1 cellular context compared by ENCODE assay signal in the genomic region with DNA sequence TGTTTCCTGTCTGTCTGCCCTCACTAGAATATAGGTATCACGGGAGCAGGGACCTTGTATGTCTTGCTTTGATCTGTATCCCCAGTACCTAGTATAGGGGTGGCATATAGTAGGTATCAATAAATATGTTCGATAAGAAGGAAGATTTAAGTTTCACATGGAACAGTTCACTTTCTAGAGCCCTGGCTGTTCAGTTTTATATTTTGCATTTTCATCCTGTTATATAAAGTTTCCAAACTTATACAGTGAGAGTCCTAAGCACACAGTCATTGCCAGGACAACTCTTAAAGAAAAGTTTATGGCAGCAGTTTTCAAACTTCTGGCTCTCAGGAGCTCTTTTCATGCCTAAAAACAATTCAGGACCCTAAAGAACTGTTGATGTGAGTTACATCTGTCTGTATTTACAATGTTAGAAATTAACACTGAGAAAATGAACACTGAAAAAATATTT.
TF ChIP-seq lines count a peak whose summit lies in the region.

No MANE protein-coding gene starts in this region.

TF ChIP-seq in K562, 482 proteins besides CTCF, POLR2A, EP300 and RAD21 (continued from another document and continues in another):
- TF ChIP-seq GTF2A2 (tag; IDR thresholded peaks at IDR 0.05) (no peak), CHD4 (IDR thresholded peaks at IDR 0.05; ENCODE audit: insufficient read depth, insufficient replicate concordance, low read depth, low read length, poor library complexity, severe bottlenecking) (no peak), ZNF174 (CRISPR knock-in tag; IDR thresholded peaks at IDR 0.05) (no peak), CEBPG (CRISPR knock-in tag; IDR thresholded peaks at IDR 0.05) (no peak), CEBPG (tag; conservative IDR thresholded peaks at IDR 0.05 in 1 of 2, IDR thresholded peaks at IDR 0.05 in 1 of 2) (no peak), NCOA4 (IDR thresholded peaks at IDR 0.05; ENCODE audit: partially characterized antibody) (no peak), TARDBP (IDR thresholded peaks at IDR 0.05) (no peak), SIRT6 (IDR thresholded peaks at IDR 0.05; ENCODE audit: low read depth, low read length) (no peak), ZNF354B (CRISPR knock-in tag; IDR thresholded peaks at IDR 0.05) (no peak), MECOM (CRISPR knock-in tag; IDR thresholded peaks at IDR 0.05) (0 out of 2 replicates have a peak, but pooled peaks have one; percentile 56), PPARD (CRISPR knock-in tag; IDR thresholded peaks at IDR 0.05) (no peak), FOXJ2 (tag; IDR thresholded peaks at IDR 0.05) (0 out of 2 replicates have a peak, but pooled peaks have one; percentile 52), LEF1 (IDR thresholded peaks at IDR 0.05) (peak; percentile 69), RBM34 (IDR thresholded peaks at IDR 0.05; ENCODE audit: borderline replicate concordance, insufficient read depth, low read length) (no peak), NR4A1 (CRISPR knock-in tag; IDR thresholded peaks at IDR 0.05) (no peak), NR4A1 (tag; IDR thresholded peaks at IDR 0.05) (no peak), CHD1 (IDR thresholded peaks at IDR 0.05; ENCODE audit: low read length) (no peak), FOXP1 (CRISPR knock-in tag; IDR thresholded peaks at IDR 0.05) (no peak), ZNF347 (CRISPR knock-in tag; IDR thresholded peaks at IDR 0.05; ENCODE audit: low read depth) (no peak), MXI1 (IDR thresholded peaks at IDR 0.05; ENCODE audit: low read depth, low read length) (no peak), CBFA2T2 (conservative IDR thresholded peaks at IDR 0.05) (no peak), TEAD4 (IDR thresholded peaks at IDR 0.05; ENCODE audit: low read length) (no peak), TEAD4 (CRISPR knock-in tag; IDR thresholded peaks at IDR 0.05; ENCODE audit: borderline replicate concordance) (no peak), TRIM28 (IDR thresholded peaks at IDR 0.05) (no peak), ZC3H11A (IDR thresholded peaks at IDR 0.05; ENCODE audit: low read depth, low read length) (no peak), ZNF212 (CRISPR knock-in tag; IDR thresholded peaks at IDR 0.05) (no peak), CBFA2T3 (IDR thresholded peaks at IDR 0.05) (no peak)
- TF ChIP-seq, protein P1, sequence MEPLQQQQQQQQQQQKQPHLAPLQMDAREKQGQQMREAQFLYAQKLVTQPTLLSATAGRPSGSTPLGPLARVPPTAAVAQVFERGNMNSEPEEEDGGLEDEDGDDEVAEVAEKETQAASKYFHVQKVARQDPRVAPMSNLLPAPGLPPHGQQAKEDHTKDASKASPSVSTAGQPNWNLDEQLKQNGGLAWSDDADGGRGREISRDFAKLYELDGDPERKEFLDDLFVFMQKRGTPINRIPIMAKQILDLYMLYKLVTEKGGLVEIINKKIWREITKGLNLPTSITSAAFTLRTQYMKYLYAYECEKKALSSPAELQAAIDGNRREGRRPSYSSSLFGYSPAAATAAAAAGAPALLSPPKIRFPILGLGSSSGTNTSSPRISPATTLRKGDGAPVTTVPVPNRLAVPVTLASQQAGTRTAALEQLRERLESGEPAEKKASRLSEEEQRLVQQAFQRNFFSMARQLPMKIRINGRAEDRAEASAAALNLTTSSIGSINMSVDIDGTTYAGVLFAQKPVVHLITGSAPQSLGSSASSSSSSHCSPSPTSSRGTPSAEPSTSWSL (CRISPR knock-in tag; IDR thresholded peaks at IDR 0.05; ENCODE audit: borderline replicate concordance): no peak
- TF ChIP-seq, protein P2, sequence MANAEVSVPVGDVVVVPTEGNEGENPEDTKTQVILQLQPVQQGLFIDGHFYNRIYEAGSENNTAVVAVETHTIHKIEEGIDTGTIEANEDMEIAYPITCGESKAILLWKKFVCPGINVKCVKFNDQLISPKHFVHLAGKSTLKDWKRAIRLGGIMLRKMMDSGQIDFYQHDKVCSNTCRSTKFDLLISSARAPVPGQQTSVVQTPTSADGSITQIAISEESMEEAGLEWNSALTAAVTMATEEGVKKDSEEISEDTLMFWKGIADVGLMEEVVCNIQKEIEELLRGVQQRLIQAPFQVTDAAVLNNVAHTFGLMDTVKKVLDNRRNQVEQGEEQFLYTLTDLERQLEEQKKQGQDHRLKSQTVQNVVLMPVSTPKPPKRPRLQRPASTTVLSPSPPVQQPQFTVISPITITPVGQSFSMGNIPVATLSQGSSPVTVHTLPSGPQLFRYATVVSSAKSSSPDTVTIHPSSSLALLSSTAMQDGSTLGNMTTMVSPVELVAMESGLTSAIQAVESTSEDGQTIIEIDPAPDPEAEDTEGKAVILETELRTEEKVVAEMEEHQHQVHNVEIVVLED (CRISPR knock-in tag; IDR thresholded peaks at IDR 0.05): no peak
- TF ChIP-seq, protein P3, sequence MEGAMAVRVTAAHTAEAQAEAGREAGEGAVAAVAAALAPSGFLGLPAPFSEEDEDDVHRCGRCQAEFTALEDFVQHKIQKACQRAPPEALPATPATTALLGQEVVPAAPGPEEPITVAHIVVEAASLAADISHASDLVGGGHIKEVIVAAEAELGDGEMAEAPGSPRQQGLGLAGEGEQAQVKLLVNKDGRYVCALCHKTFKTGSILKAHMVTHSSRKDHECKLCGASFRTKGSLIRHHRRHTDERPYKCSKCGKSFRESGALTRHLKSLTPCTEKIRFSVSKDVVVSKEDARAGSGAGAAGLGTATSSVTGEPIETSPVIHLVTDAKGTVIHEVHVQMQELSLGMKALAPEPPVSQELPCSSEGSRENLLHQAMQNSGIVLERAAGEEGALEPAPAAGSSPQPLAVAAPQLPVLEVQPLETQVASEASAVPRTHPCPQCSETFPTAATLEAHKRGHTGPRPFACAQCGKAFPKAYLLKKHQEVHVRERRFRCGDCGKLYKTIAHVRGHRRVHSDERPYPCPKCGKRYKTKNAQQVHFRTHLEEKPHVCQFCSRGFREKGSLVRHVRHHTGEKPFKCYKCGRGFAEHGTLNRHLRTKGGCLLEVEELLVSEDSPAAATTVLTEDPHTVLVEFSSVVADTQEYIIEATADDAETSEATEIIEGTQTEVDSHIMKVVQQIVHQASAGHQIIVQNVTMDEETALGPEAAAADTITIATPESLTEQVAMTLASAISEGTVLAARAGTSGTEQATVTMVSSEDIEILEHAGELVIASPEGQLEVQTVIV (CRISPR knock-in tag; IDR thresholded peaks at IDR 0.05; ENCODE audit: borderline replicate concordance): peak; percentile 73; the same call in 1 of the 2 replicates
- TF ChIP-seq, protein P4, sequence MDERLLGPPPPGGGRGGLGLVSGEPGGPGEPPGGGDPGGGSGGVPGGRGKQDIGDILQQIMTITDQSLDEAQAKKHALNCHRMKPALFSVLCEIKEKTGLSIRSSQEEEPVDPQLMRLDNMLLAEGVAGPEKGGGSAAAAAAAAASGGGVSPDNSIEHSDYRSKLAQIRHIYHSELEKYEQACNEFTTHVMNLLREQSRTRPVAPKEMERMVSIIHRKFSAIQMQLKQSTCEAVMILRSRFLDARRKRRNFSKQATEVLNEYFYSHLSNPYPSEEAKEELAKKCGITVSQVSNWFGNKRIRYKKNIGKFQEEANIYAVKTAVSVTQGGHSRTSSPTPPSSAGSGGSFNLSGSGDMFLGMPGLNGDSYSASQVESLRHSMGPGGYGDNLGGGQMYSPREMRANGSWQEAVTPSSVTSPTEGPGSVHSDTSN (CRISPR knock-in tag; IDR thresholded peaks at IDR 0.05; ENCODE audit: low read depth): no peak
- TF ChIP-seq, protein P4 (tag; conservative IDR thresholded peaks at IDR 0.05; ENCODE audit: low read depth): no peak
- TF ChIP-seq, protein P5, sequence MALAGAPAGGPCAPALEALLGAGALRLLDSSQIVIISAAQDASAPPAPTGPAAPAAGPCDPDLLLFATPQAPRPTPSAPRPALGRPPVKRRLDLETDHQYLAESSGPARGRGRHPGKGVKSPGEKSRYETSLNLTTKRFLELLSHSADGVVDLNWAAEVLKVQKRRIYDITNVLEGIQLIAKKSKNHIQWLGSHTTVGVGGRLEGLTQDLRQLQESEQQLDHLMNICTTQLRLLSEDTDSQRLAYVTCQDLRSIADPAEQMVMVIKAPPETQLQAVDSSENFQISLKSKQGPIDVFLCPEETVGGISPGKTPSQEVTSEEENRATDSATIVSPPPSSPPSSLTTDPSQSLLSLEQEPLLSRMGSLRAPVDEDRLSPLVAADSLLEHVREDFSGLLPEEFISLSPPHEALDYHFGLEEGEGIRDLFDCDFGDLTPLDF (CRISPR knock-in tag; IDR thresholded peaks at IDR 0.05): no peak
- TF ChIP-seq, protein P6, sequence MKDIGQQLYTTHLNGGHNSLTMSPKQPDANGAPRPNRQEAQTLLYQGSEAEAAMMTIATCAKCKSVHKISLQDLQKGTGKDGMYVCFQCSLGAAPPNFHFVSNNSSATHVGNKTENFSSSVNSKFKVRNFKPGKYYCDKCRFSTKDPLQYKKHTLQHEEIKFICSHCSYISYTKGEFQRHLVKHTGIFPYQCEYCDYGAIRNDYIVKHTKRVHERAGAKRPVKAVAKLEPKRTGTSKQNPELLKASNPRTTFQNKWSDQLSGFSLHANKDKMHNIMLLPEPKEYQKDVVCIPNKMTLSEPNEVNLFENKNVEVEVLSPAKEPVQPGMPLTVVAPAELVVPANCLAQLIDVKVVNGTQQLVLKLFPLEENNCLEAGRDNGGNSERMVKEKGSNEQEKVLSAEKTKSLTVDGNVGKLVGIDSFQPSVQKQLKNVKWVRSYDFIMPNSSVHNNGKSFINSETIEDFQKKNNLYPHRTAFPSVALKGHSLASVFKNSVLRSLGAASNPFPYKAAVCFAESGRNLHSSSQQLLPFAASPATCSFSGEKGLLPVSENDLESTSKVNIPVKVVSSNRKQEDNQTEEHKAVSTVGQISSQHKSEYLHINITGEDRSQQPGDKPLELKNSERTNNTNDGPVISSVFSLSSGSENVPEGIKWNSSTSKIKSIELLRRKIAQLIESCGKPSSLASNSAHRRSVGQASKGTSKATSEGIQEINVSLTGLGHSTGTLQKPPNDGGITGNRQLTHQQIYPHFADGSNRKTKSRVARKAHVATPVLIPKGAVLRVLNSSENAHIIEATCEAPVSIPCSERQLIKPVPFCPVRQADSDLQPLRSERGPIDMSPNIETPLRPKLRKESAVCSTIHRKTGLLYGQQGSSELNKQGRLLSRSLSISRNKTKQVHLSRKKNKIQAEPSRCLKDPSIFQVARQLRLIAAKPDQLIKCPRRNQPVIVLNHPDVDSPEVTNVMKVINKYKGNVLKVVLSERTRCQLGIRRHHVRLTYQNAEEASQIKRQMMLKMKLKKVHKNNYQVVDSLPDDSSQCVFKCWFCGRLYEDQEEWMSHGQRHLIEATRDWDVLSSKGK (CRISPR knock-in tag; IDR thresholded peaks at IDR 0.05): no peak
- TF ChIP-seq, protein P7, sequence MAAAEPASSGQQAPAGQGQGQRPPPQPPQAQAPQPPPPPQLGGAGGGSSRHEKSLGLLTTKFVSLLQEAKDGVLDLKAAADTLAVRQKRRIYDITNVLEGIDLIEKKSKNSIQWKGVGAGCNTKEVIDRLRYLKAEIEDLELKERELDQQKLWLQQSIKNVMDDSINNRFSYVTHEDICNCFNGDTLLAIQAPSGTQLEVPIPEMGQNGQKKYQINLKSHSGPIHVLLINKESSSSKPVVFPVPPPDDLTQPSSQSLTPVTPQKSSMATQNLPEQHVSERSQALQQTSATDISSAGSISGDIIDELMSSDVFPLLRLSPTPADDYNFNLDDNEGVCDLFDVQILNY (CRISPR knock-in tag; IDR thresholded peaks at IDR 0.05): no peak
- TF ChIP-seq, protein P8, sequence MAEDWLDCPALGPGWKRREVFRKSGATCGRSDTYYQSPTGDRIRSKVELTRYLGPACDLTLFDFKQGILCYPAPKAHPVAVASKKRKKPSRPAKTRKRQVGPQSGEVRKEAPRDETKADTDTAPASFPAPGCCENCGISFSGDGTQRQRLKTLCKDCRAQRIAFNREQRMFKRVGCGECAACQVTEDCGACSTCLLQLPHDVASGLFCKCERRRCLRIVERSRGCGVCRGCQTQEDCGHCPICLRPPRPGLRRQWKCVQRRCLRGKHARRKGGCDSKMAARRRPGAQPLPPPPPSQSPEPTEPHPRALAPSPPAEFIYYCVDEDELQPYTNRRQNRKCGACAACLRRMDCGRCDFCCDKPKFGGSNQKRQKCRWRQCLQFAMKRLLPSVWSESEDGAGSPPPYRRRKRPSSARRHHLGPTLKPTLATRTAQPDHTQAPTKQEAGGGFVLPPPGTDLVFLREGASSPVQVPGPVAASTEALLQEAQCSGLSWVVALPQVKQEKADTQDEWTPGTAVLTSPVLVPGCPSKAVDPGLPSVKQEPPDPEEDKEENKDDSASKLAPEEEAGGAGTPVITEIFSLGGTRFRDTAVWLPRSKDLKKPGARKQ (CRISPR knock-in tag; IDR thresholded peaks at IDR 0.05): no peak
- TF ChIP-seq, protein P9, sequence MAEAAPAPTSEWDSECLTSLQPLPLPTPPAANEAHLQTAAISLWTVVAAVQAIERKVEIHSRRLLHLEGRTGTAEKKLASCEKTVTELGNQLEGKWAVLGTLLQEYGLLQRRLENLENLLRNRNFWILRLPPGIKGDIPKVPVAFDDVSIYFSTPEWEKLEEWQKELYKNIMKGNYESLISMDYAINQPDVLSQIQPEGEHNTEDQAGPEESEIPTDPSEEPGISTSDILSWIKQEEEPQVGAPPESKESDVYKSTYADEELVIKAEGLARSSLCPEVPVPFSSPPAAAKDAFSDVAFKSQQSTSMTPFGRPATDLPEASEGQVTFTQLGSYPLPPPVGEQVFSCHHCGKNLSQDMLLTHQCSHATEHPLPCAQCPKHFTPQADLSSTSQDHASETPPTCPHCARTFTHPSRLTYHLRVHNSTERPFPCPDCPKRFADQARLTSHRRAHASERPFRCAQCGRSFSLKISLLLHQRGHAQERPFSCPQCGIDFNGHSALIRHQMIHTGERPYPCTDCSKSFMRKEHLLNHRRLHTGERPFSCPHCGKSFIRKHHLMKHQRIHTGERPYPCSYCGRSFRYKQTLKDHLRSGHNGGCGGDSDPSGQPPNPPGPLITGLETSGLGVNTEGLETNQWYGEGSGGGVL (CRISPR knock-in tag; IDR thresholded peaks at IDR 0.05): no peak
- TF ChIP-seq, protein P10, sequence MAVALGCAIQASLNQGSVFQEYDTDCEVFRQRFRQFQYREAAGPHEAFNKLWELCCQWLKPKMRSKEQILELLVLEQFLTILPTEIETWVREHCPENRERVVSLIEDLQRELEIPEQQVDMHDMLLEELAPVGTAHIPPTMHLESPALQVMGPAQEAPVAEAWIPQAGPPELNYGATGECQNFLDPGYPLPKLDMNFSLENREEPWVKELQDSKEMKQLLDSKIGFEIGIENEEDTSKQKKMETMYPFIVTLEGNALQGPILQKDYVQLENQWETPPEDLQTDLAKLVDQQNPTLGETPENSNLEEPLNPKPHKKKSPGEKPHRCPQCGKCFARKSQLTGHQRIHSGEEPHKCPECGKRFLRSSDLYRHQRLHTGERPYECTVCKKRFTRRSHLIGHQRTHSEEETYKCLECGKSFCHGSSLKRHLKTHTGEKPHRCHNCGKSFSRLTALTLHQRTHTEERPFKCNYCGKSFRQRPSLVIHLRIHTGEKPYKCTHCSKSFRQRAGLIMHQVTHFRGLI (CRISPR knock-in tag; IDR thresholded peaks at IDR 0.05): 0 out of 2 replicates have a peak, but pooled peaks have one; percentile 1
- TF ChIP-seq, protein P11, sequence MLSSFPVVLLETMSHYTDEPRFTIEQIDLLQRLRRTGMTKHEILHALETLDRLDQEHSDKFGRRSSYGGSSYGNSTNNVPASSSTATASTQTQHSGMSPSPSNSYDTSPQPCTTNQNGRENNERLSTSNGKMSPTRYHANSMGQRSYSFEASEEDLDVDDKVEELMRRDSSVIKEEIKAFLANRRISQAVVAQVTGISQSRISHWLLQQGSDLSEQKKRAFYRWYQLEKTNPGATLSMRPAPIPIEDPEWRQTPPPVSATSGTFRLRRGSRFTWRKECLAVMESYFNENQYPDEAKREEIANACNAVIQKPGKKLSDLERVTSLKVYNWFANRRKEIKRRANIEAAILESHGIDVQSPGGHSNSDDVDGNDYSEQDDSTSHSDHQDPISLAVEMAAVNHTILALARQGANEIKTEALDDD (IDR thresholded peaks at IDR 0.05): no peak
